Comparison of ENCODE assay signal across 19 cellular contexts in genomic region chr3:35594739-35595138, GRCh38. TPM values are rescaled to one million over a fixed set of nuclear protein-coding genes. Genes with fewer than 3 reads are reported as not detected.
"Had no signal": no experiment of that assay in that cellular context is flagged by ENCODE, and none has a peak within 500 bp of the region (broad histone marks: within the 10 kb centered on the region; RNA-seq: fewer than 3 reads in every experiment).

No MANE protein-coding gene starts in this region.

- H3K36me3 ChIP-seq: gastrocnemius medialis, left ventricle myocardium inferior, right atrium auricular region, vagina had no signal

- DNase-seq: activated CD4-positive, alpha-beta T cell treated with anti-CD3 and anti-CD28 coated beads, Interleukin-2, amount 10 ng/mL, durations not matched to agents 7 days and 5 days; activated CD8-positive, alpha-beta memory T cell treated with anti-CD3 and anti-CD28 coated beads, Interleukin-2, amount 50 U/mL, for 4 hours; activated naive CD4-positive, alpha-beta T cell treated with anti-CD3 and anti-CD28 coated beads for 36 hours; activated T-cell treated with anti-CD3 and anti-CD28 coated beads, Interleukin-2, amount 50 U/mL, for 4 hours; caudate nucleus; erythroblast; gastrocnemius medialis; head of caudate nucleus; left ventricle myocardium inferior; mammary epithelial cell; occipital lobe; stimulated activated naive CD8-positive, alpha-beta T cell treated with anti-CD3 and anti-CD28 coated beads, Interleukin-15, amount 100 ng/mL, for 72 hours; T1000 had no signal

- H3K27me3 ChIP-seq: gastrocnemius medialis, right atrium auricular region, vagina had no signal

- H3K9me3 ChIP-seq: gastrocnemius medialis, right atrium auricular region, vagina had no signal

- ATAC-seq: activated CD4-positive, CD25-positive, alpha-beta regulatory T cell treated with anti-CD3 and anti-CD28 coated beads, Interleukin-2, amount 50 U/mL, for 24 hours; activated T-cell treated with anti-CD3 and anti-CD28 coated beads, Interleukin-2, amount 50 U/mL, for 4 hours; gastrocnemius medialis; stimulated activated naive CD8-positive, alpha-beta T cell treated with anti-CD3 and anti-CD28 coated beads, Interleukin-15, amount 100 ng/mL, for 72 hours had no signal

- H3K4me1 ChIP-seq: gastrocnemius medialis, left ventricle myocardium inferior, right atrium auricular region, vagina had no signal

- H3K27ac ChIP-seq: gastrocnemius medialis, left ventricle myocardium inferior, right atrium auricular region, skin epidermis, vagina had no signal

- H3K4me3 ChIP-seq: gastrocnemius medialis, left ventricle myocardium inferior, right atrium auricular region, skin epidermis, vagina had no signal

RNA-seq across cellular contexts. Expression of gene ARPP21, which starts 44.6 kb away (rescaled TPM):
- total RNA-seq: activated CD4-positive, alpha-beta T cell treated with anti-CD3 and anti-CD28 coated beads, Interleukin-2, amount 10 ng/mL, durations not matched to agents 7 days and 5 days; activated naive CD4-positive, alpha-beta T cell treated with anti-CD3 and anti-CD28 coated beads for 36 hours; activated T-cell treated with anti-CD3 and anti-CD28 coated beads, Interleukin-2, amount 50 U/mL, for 4 hours; left ventricle myocardium inferior; mammary epithelial cell; mononuclear cell; posterior vena cava; right atrium auricular region; vagina had no signal
- polyA plus RNA-seq: mammary epithelial cell had no signal
